ENCODE assay signal across 3 cellular contexts in the genomic region with DNA sequence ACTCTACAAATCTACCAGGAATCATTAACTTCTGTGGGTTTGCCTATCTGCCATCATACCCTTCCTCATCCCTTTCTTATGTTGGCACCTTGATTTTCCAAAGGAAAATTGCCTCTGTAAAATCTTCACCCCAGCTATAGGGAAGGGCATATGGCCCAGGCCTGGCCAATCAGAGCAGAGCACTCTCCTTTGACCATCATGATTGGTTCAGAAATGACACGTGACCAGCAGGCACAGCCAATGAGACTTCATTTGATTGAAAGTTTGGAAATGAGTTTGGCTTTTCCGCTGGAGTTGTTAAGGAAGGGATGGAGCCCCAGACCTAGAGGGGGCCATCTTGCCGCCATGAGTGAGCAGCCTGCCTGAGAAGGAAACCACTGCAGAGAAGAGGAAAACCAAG.
A peak's percentile ranks its signal among the peaks of the same experiment; 100 is the strongest.
TF ChIP-seq lines count a peak whose summit lies in the region.

No MANE protein-coding gene starts in this region.

TF ChIP-seq in HEK293, 187 proteins besides CTCF, POLR2A, EP300 and RAD21:
- TF ChIP-seq TRIM28 (IDR thresholded peaks at IDR 0.05; ENCODE audit: borderline replicate concordance, low read length), result no peak
- TF ChIP-seq PRDM1 (tag by site-specific recombination; IDR thresholded peaks at IDR 0.05), result peak; percentile 66; the same call in 1 of the 2 replicates
- TF ChIP-seq SP2 (tag by site-specific recombination; IDR thresholded peaks at IDR 0.05), result 0 out of 2 replicates have a peak, but pooled peaks have one; percentile 14

TF ChIP-seq in IMR-90, 13 proteins besides CTCF, POLR2A, EP300 and RAD21:
- TF ChIP-seq NFE2L2 (IDR thresholded peaks at IDR 0.05; ENCODE audit: low read depth, low read length) (no peak), RFX5 (IDR thresholded peaks at IDR 0.05; ENCODE audit: low read depth, low read length) (no peak), MAFK (IDR thresholded peaks at IDR 0.05; ENCODE audit: low read depth, low read length) (no peak), MAZ (IDR thresholded peaks at IDR 0.05; ENCODE audit: borderline replicate concordance, low read depth, low read length) (no peak), BHLHE40 (IDR thresholded peaks at IDR 0.05; ENCODE audit: low read depth, low read length) (no peak), MXI1 (IDR thresholded peaks at IDR 0.05; ENCODE audit: borderline replicate concordance, low read depth, low read length) (no peak)
- TF ChIP-seq, protein P1, sequence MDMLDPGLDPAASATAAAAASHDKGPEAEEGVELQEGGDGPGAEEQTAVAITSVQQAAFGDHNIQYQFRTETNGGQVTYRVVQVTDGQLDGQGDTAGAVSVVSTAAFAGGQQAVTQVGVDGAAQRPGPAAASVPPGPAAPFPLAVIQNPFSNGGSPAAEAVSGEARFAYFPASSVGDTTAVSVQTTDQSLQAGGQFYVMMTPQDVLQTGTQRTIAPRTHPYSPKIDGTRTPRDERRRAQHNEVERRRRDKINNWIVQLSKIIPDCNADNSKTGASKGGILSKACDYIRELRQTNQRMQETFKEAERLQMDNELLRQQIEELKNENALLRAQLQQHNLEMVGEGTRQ (IDR thresholded peaks at IDR 0.05; ENCODE audit: low read depth, low read length), result peak; percentile 36; the same call in 1 of the 2 replicates

TF ChIP-seq in WTC11, 78 proteins besides CTCF, POLR2A, EP300 and RAD21:
- TF ChIP-seq ZNF219 (CRISPR knock-in tag; IDR thresholded peaks at IDR 0.05; ENCODE audit: borderline replicate concordance) (no peak), MYBL2 (CRISPR knock-in tag; IDR thresholded peaks at IDR 0.05) (no peak), ZNF317 (CRISPR knock-in tag; IDR thresholded peaks at IDR 0.05; ENCODE audit: borderline replicate concordance, low read depth) (no peak), ZNF263 (CRISPR knock-in tag; IDR thresholded peaks at IDR 0.05; ENCODE audit: low read depth) (no peak), SMAD4 (CRISPR knock-in tag; IDR thresholded peaks at IDR 0.05) (no peak), GRHL2 (CRISPR knock-in tag; IDR thresholded peaks at IDR 0.05; ENCODE audit: insufficient replicate concordance, severe bottlenecking) (no peak), JUN (CRISPR knock-in tag; IDR thresholded peaks at IDR 0.05) (no peak)
- TF ChIP-seq, protein P1 (CRISPR knock-in tag; IDR thresholded peaks at IDR 0.05), result peak; percentile 47; the same call in 1 of the 2 replicates
